ENCODE assay signal across 9 cellular contexts in the genomic region with DNA sequence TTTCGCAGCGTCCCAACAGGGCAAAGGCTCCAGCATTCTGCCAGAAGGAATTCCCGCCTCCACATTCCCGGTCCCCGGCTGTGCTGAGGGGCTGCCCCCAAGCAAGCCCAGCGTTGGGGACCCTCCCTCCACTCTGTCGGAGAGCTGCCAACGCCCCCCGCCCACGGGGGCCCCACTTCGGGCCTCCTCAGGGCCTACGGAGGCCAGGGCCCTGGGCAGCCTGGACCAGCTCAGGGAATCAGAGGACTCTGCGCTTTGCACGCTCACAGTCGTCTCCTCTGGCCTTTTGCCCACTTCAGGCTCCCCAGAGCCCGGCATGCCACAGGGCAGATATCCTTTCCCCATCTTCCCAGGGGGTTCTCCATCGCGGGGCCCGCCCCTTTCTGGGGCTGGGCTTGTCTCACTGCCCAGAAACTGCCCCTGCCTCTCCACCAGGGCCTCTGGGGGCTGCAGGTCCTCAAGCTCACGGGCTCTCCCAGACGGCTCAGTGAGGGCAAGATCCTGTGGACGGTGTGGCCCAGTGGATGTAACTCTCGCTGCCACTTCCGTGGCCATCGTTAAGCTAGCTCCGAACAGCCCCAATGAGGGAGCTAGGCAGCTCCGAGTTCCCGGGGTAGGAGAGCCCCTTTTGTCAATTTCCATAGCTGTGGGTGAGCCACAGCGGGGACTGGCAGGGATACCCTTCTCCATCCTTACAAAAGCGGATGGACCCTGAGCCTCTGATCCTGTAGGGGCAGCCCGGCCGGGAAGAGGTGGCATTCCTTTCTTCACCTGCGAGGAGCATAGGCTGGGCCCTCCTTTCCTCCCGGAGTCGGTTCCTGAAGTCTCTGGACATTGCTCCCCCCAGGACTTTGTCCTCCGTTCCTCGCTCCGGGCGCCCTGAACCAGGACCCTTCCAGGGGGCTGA. TPM values are rescaled to one million over a fixed set of nuclear protein-coding genes. Genes with fewer than 3 reads are reported as not detected.
DNase-seq lines count a peak whose midpoint lies in the region; ATAC-seq, FAIRE-seq and TF ChIP-seq lines count a peak whose summit lies in the region.
"Had no signal": no experiment of that assay in that cellular context is flagged by ENCODE, and none has a peak within 500 bp of the region (broad histone marks: within the 10 kb centered on the region; RNA-seq: fewer than 3 reads in every experiment).

No MANE protein-coding gene starts in this region.

- no peak overlapping the region for H3K9ac ChIP-seq in astrocyte (ENCODE audit: low read length)

- no peak overlapping the region for H3K27ac Mint-ChIP-seq in astrocyte (ENCODE audit: unreplicated experiment)

- DNase-seq in NCI-H446 treated with DMSO at 0.1 percent for 48 hours (lab: John Stamatoyannopoulos, UW) (peak; percentile 51), astrocyte (ENCODE audit: low read depth) (no peak), substantia nigra (lab: John Stamatoyannopoulos, UW) (peak in 36 of 49 donors; percentile 36 to 84 (median 69)), NCI-H146 (lab: John Stamatoyannopoulos, UW) (no peak), RPMI8226 (no peak), erythroblast (lab: John Stamatoyannopoulos, UW) (no peak)

- H3K27ac ChIP-seq in astrocyte (ENCODE audit: low read depth, low read length) (no peak overlapping the region), layer of hippocampus (ENCODE audit: low read depth, low read length) (peak overlapping the region; percentile 96), substantia nigra (ENCODE audit: low read depth, low read length, poor library complexity, severe bottlenecking) (peak overlapping the region; percentile 99)

- peaks cover 13% of the 10 kb centered on the region for H3K4me1 ChIP-seq in astrocyte (ENCODE audit: insufficient read depth, low read length)

- no peaks in the 10 kb centered on the region for H3K36me3 ChIP-seq in astrocyte (ENCODE audit: insufficient read depth, low read length)

- H3K4me3 Mint-ChIP-seq in astrocyte (ENCODE audit: unreplicated experiment): peak overlapping the region; percentile 20

- H3K27me3 ChIP-seq in astrocyte (ENCODE audit: insufficient read depth, low read length) (peaks cover 2% of the 10 kb centered on the region), layer of hippocampus (ENCODE audit: control insufficient read depth, insufficient read depth, low read length) (no peaks in the 10 kb centered on the region)

- H3K36me3 Mint-ChIP-seq in astrocyte (ENCODE audit: low read depth, unreplicated experiment): peaks cover 4% of the 10 kb centered on the region

- H3K4me2 ChIP-seq in astrocyte (ENCODE audit: low read length): peak overlapping the region; percentile 100

- H3K27me3 Mint-ChIP-seq in astrocyte (ENCODE audit: low read depth, unreplicated experiment): peaks cover 2% of the 10 kb centered on the region

- FAIRE-seq in astrocyte (lab: Jason Lieb, UNC): no peak

- TF ChIP-seq POLR2A in erythroblast (IDR thresholded peaks at IDR 0.05; ENCODE audit: low read length): no peak

- H3K9me3 ChIP-seq in astrocyte (ENCODE audit: insufficient read depth, low read depth, low read length): no peaks in the 10 kb centered on the region

- peaks cover 48% of the 10 kb centered on the region for H4K20me1 ChIP-seq in astrocyte (ENCODE audit: insufficient read depth, low read length)

- no peak for ATAC-seq in HG02610 (IDR thresholded peaks at IDR 0.05; ENCODE audit: unreplicated experiment)
- ATAC-seq: HCT116 had no signal

- TF ChIP-seq CTCF in astrocyte (IDR thresholded peaks at IDR 0.05; ENCODE audit: insufficient read depth, low read depth, low read length): no peak

- H3K9me3 Mint-ChIP-seq in astrocyte (ENCODE audit: unreplicated experiment): no peaks in the 10 kb centered on the region

- peaks cover 16% of the 10 kb centered on the region for H3K4me1 Mint-ChIP-seq in astrocyte (ENCODE audit: low read depth, unreplicated experiment)

- H3K79me2 ChIP-seq in astrocyte (ENCODE audit: insufficient read depth, low read length): peaks cover 34% of the 10 kb centered on the region

- H3K4me3 ChIP-seq in astrocyte (ENCODE audit: insufficient read depth, low read depth, low read length): peak overlapping the region; percentile 77

- peak overlapping the region; percentile 56 for H2AFZ ChIP-seq in astrocyte (ENCODE audit: low read depth, low read length)

RNA-seq across cellular contexts. Expression of a gene that starts 2.8 kb away (rescaled TPM):
- 10.5 and 10.9 TPM in 2 replicates for total RNA-seq in astrocyte

Comparison
In these comparisons a context has a peak if more than half of its experiments do, and no peak if none do; other contexts are left out.
1. DNase-seq: peak in NCI-H446 treated with DMSO at 0.1 percent for 48 hours (single experiment) and substantia nigra (36 of 49); none in astrocyte (single experiment), NCI-H146 (single experiment), RPMI8226 (single experiment) and erythroblast (0 of 2).